8 cellular contexts compared by ENCODE assay signal in genomic region chr12:118164798-118165486, GRCh38. TPM values are rescaled to one million over a fixed set of nuclear protein-coding genes. Genes with fewer than 3 reads are reported as not detected.
DNase-seq lines count a peak whose midpoint lies in the region; ATAC-seq, FAIRE-seq and TF ChIP-seq lines count a peak whose summit lies in the region.

No MANE protein-coding gene starts in this region.

- H3K9me3 ChIP-seq in mucosa of descending colon, result no peaks in the 10 kb centered on the region

- H3K36me3 ChIP-seq in mucosa of descending colon (ENCODE audit: low read depth), result no peaks in the 10 kb centered on the region

- ATAC-seq in mucosa of descending colon (peak; percentile 30), GM21825 (IDR thresholded peaks at IDR 0.05; ENCODE audit: unreplicated experiment) (no peak)

- no peaks in the 10 kb centered on the region for H3K4me1 ChIP-seq in mucosa of descending colon (ENCODE audit: low read depth)

- FAIRE-seq in GM12891 (lab: Jason Lieb, UNC), result no peak

- H3K4me3 Mint-ChIP-seq in activated T-cell treated with anti-CD3 and anti-CD28 coated beads, Interleukin-2, amount 50 U/mL, for 24 hours, result no peak overlapping the region

- H3K4me1 Mint-ChIP-seq in activated T-cell treated with anti-CD3 and anti-CD28 coated beads, Interleukin-2, amount 50 U/mL, for 24 hours (ENCODE audit: low read depth), result peaks cover 38% of the 10 kb centered on the region

- DNase-seq in activated T-cell treated with anti-CD3 and anti-CD28 coated beads, Interleukin-2, amount 50 U/mL, for 24 hours, result no peak
- DNase-seq in activated T-cell treated with anti-CD3 and anti-CD28 coated beads, Interleukin-2, amount 50 U/mL, for 1 hour, result no peak
- DNase-seq in NCI-H1694 treated with DMSO at 0.1 percent for 48 hours (lab: John Stamatoyannopoulos, UW) (peak; percentile 32), T47D (ENCODE audit: low read depth in 1 of 2, low spot score in 1 of 2) (peak; percentile 59 to 68), mucosa of descending colon (peak in 1 of 3 donors; percentile 41), GM12891 (ENCODE audit: insufficient read length, low spot score) (no peak)
- no peak for DNase-seq in activated CD8-positive, alpha-beta memory T cell treated with anti-CD3 and anti-CD28 coated beads, Interleukin-2, amount 50 U/mL, for 48 hours

- H3K27ac Mint-ChIP-seq in activated T-cell treated with anti-CD3 and anti-CD28 coated beads, Interleukin-2, amount 50 U/mL, for 24 hours, result peak overlapping the region; percentile 44

- no peak for TF ChIP-seq POLR2A in GM12891 (IDR thresholded peaks at IDR 0.05; ENCODE audit: low read depth, low read length)

- H3K9me3 Mint-ChIP-seq in activated T-cell treated with anti-CD3 and anti-CD28 coated beads, Interleukin-2, amount 50 U/mL, for 24 hours, result no peaks in the 10 kb centered on the region

- in situ Hi-C loops in T47D (cut with HindIII; ENCODE audit: low pct_unique_long_range_greater_than_20kb, low sequenced_read_pairs), result no loop called here

- H3K4me3 ChIP-seq in mucosa of descending colon, result no peak overlapping the region

- no peak for TF ChIP-seq CTCF in mucosa of descending colon (IDR thresholded peaks at IDR 0.05)

- H3K27me3 Mint-ChIP-seq in activated T-cell treated with anti-CD3 and anti-CD28 coated beads, Interleukin-2, amount 50 U/mL, for 24 hours, result no peaks in the 10 kb centered on the region

- peaks cover 47% of the 10 kb centered on the region for H3K36me3 Mint-ChIP-seq in activated T-cell treated with anti-CD3 and anti-CD28 coated beads, Interleukin-2, amount 50 U/mL, for 24 hours (ENCODE audit: low read depth)

- intact Hi-C loops in mucosa of descending colon (cut with DNase I, micrococcal nuclease), result no loop called here

TF ChIP-seq in GM12891, 5 proteins besides CTCF, POLR2A, EP300 and RAD21:
- TF ChIP-seq POU2F2 (IDR thresholded peaks at IDR 0.05; ENCODE audit: low read depth, low read length) (no peak), PAX5 (IDR thresholded peaks at IDR 0.05; ENCODE audit: insufficient read depth, low read length, severe bottlenecking) (no peak)
TF ChIP-seq in GM12891: peak in this region for 0.

RNA-seq across cellular contexts. Expression of gene PEBP1, which starts 29.0 kb away (rescaled TPM):
- 100 to 1,000 TPM; 122 to 212 (median 189) TPM for total RNA-seq in mucosa of descending colon
- polyA plus RNA-seq in GM12891 (2012; ENCODE audit: low read depth, missing spikeins), result 175 TPM

Comparison
In these comparisons a context has a peak if more than half of its experiments do, and no peak if none do; other contexts are left out.
1. DNase-seq: peak in NCI-H1694 treated with DMSO at 0.1 percent for 48 hours (single experiment) and T47D (2 of 2); none in activated T-cell treated with anti-CD3 and anti-CD28 coated beads, Interleukin-2, amount 50 U/mL, for 24 hours (single experiment), activated T-cell treated with anti-CD3 and anti-CD28 coated beads, Interleukin-2, amount 50 U/mL, for 1 hour (single experiment), activated CD8-positive, alpha-beta memory T cell treated with anti-CD3 and anti-CD28 coated beads, Interleukin-2, amount 50 U/mL, for 48 hours (single experiment) and GM12891 (single experiment).